In genomic region chr1:24426738-24427468, GRCh38 we compare ENCODE assay signal across 19 cellular contexts. TPM values are rescaled to one million over a fixed set of nuclear protein-coding genes. Genes with fewer than 3 reads are reported as not detected.
DNase-seq lines count a peak whose midpoint lies in the region; ATAC-seq and TF ChIP-seq lines count a peak whose summit lies in the region.
"Had no signal": no experiment of that assay in that cellular context is flagged by ENCODE, and none has a peak within 500 bp of the region (broad histone marks: within the 10 kb centered on the region; RNA-seq: fewer than 3 reads in every experiment).

No MANE protein-coding gene starts in this region.

- dilution Hi-C loops in mammary epithelial cell (cut with HindIII; ENCODE audit: low sequenced_read_pairs): no loop called here

- intact Hi-C loops in mucosa of descending colon (cut with DNase I, micrococcal nuclease) (no loop called here), mammary epithelial cell (cut with micrococcal nuclease) (no loop called here)
- intact Hi-C loops in activated T-helper 2 cell treated with anti-CD3 and anti-CD28 coated beads, Interferon-gamma antibody, Interleukin-2, Interleukin-4, amounts not matched to agents 10 μg/mL and 5 μg/mL and 100 μg/mL, durations not matched to agents 14 hours and 24 hours and 36 hours (cut with micrococcal nuclease): no loop called here

- ATAC-seq in T-helper 17 cell (no peak), mucosa of descending colon (peak; percentile 56), HG03354 (IDR thresholded peaks at IDR 0.05; ENCODE audit: poor library complexity, severe bottlenecking, unreplicated experiment) (no peak)
- ATAC-seq: HepG2, Panc1 had no signal

- in situ Hi-C loops in mammary epithelial cell (cut with MboI; ENCODE audit: low sequenced_read_pairs in 2 of 2): no loop called here

- H3K4me1 ChIP-seq in HEK293 (ENCODE audit: control insufficient read depth, insufficient read depth, low read length): no peaks in the 10 kb centered on the region
- peaks cover 17% of the 10 kb centered on the region for H3K4me1 ChIP-seq in mucosa of descending colon (ENCODE audit: low read depth)
- no peaks in the 10 kb centered on the region for H3K4me1 ChIP-seq in mammary epithelial cell (ENCODE audit: insufficient read depth, low read length)
- H3K4me1 ChIP-seq: BE2C had no signal

- no peaks in the 10 kb centered on the region for H3K9me3 ChIP-seq in HEK293 (ENCODE audit: control insufficient read depth, insufficient read depth, low read depth, low read length)
- H3K9me3 ChIP-seq in T-helper 17 cell (ENCODE audit: control insufficient read depth, low read length, poor library complexity, severe bottlenecking): no peaks in the 10 kb centered on the region
- H3K9me3 ChIP-seq in mucosa of descending colon: no peaks in the 10 kb centered on the region
- H3K9me3 ChIP-seq in mammary epithelial cell (replicated peaks; ENCODE audit: insufficient read depth, low read length): no peaks in the 10 kb centered on the region
- H3K9me3 ChIP-seq: BE2C, MG63 had no signal

- H2AFZ ChIP-seq in mammary epithelial cell (ENCODE audit: low read depth, low read length): no peak overlapping the region

- no peak for DNase-seq in activated naive CD4-positive, alpha-beta T cell treated with anti-CD3 and anti-CD28 coated beads, Interleukin-2, amount 50 U/mL, for 16 hours
- no peak for DNase-seq in T-helper 17 cell
- no peak for DNase-seq in mucosa of descending colon
- no peak for DNase-seq in activated T-helper 2 cell treated with anti-CD3 and anti-CD28 coated beads, Interferon-gamma antibody, Interleukin-2, Interleukin-4, amounts not matched to agents 10 μg/mL and 5 μg/mL and 100 μg/mL, durations not matched to agents 14 hours and 24 hours and 36 hours (ENCODE audit: low spot score)
- DNase-seq in mammary epithelial cell: no peak
- DNase-seq: ACHN; BE2C; CD8-positive, alpha-beta memory T cell; EL; GOT3; MG63; NCI-H774; SHP77 had no signal

- peak overlapping the region; percentile 41 for H3K27ac Mint-ChIP-seq in activated naive CD4-positive, alpha-beta T cell treated with anti-CD3 and anti-CD28 coated beads, Interleukin-2, amount 50 U/mL, for 24 hours
- peak overlapping the region; percentile 83 for H3K27ac Mint-ChIP-seq in T-helper 17 cell
- no peak overlapping the region for H3K27ac Mint-ChIP-seq in activated T-helper 2 cell treated with anti-CD3 and anti-CD28 coated beads, Interferon-gamma antibody, Interleukin-2, Interleukin-4, amounts not matched to agents 10 μg/mL and 5 μg/mL and 100 μg/mL, durations not matched to agents 14 hours and 24 hours and 36 hours

- H3K4me3 Mint-ChIP-seq in activated naive CD4-positive, alpha-beta T cell treated with anti-CD3 and anti-CD28 coated beads, Interleukin-2, amount 50 U/mL, for 24 hours: no peak overlapping the region
- no peak overlapping the region for H3K4me3 Mint-ChIP-seq in T-helper 17 cell
- no peak overlapping the region for H3K4me3 Mint-ChIP-seq in activated T-helper 2 cell treated with anti-CD3 and anti-CD28 coated beads, Interferon-gamma antibody, Interleukin-2, Interleukin-4, amounts not matched to agents 10 μg/mL and 5 μg/mL and 100 μg/mL, durations not matched to agents 14 hours and 24 hours and 36 hours (ENCODE audit: low read depth)
- H3K4me3 Mint-ChIP-seq: CD8-positive, alpha-beta memory T cell had no signal

- H3K4me3 ChIP-seq in HEK293 (ENCODE audit: low read depth, low read length) (no peak overlapping the region), mucosa of descending colon (no peak overlapping the region), mammary epithelial cell (replicated peaks in 1 of 3; ENCODE audit: insufficient read depth in 1 of 3, low read depth in 2 of 3, low read length in 3 of 3) (no peak overlapping the region)
- H3K4me3 ChIP-seq: MG63 had no signal

- TF ChIP-seq CTCF in HEK293 (tag by site-specific recombination; IDR thresholded peaks at IDR 0.05): no peak
- TF ChIP-seq CTCF in mucosa of descending colon (IDR thresholded peaks at IDR 0.05): no peak
- TF ChIP-seq CTCF in mammary epithelial cell (conservative IDR thresholded peaks at IDR 0.05 in 1 of 2, IDR thresholded peaks at IDR 0.05 in 1 of 2; ENCODE audit: extremely low read depth in 1 of 2, insufficient read depth in 1 of 2, low read depth in 1 of 2, low read length in 2 of 2): no peak

- H4K20me1 ChIP-seq in mammary epithelial cell (ENCODE audit: insufficient read depth, low read length): no peaks in the 10 kb centered on the region

- no peak overlapping the region for H3K4me2 ChIP-seq in mammary epithelial cell (ENCODE audit: insufficient read depth, low read depth, low read length)
- H3K4me2 ChIP-seq: KMS-11 had no signal

- no peaks in the 10 kb centered on the region for H3K27me3 Mint-ChIP-seq in activated naive CD4-positive, alpha-beta T cell treated with anti-CD3 and anti-CD28 coated beads, Interleukin-2, amount 50 U/mL, for 24 hours
- no peaks in the 10 kb centered on the region for H3K27me3 Mint-ChIP-seq in T-helper 17 cell
- H3K27me3 Mint-ChIP-seq in activated T-helper 2 cell treated with anti-CD3 and anti-CD28 coated beads, Interferon-gamma antibody, Interleukin-2, Interleukin-4, amounts not matched to agents 10 μg/mL and 5 μg/mL and 100 μg/mL, durations not matched to agents 14 hours and 24 hours and 36 hours (ENCODE audit: low read depth): no peaks in the 10 kb centered on the region
- H3K27me3 Mint-ChIP-seq: CD8-positive, alpha-beta memory T cell had no signal

- no peaks in the 10 kb centered on the region for H3K27me3 ChIP-seq in mammary epithelial cell (ENCODE audit: insufficient read depth, low read length)
- H3K27me3 ChIP-seq: BE2C, MG63 had no signal

- BruUV-seq in mammary epithelial cell (replicated peaks; lab: Mats Ljungman, UMichigan): no TSS peak

- peaks cover 84% of the 10 kb centered on the region for H3K4me1 Mint-ChIP-seq in activated naive CD4-positive, alpha-beta T cell treated with anti-CD3 and anti-CD28 coated beads, Interleukin-2, amount 50 U/mL, for 24 hours
- peaks cover 36% of the 10 kb centered on the region for H3K4me1 Mint-ChIP-seq in T-helper 17 cell
- peaks cover 16% of the 10 kb centered on the region for H3K4me1 Mint-ChIP-seq in activated T-helper 2 cell treated with anti-CD3 and anti-CD28 coated beads, Interferon-gamma antibody, Interleukin-2, Interleukin-4, amounts not matched to agents 10 μg/mL and 5 μg/mL and 100 μg/mL, durations not matched to agents 14 hours and 24 hours and 36 hours (ENCODE audit: low read depth)

- H3K36me3 ChIP-seq in HEK293 (ENCODE audit: control insufficient read depth in 2 of 2, insufficient read depth in 1 of 2, low read length in 2 of 2): peaks cover 0 to 33% of the 10 kb centered on the region in 2 experiments; a peak in 1 of 3 replicates
- no peaks in the 10 kb centered on the region for H3K36me3 ChIP-seq in mucosa of descending colon (ENCODE audit: low read depth)
- H3K36me3 ChIP-seq in mammary epithelial cell (ENCODE audit: insufficient read depth, low read length): peaks cover 8% of the 10 kb centered on the region
- H3K36me3 ChIP-seq: BE2C had no signal

- POLR2A ChIA-PET in HEK293 (lab: Yijun Ruan, JAX): no interaction called here

- peaks cover 21% of the 10 kb centered on the region for H3K36me3 Mint-ChIP-seq in activated naive CD4-positive, alpha-beta T cell treated with anti-CD3 and anti-CD28 coated beads, Interleukin-2, amount 50 U/mL, for 24 hours
- peaks cover 11% of the 10 kb centered on the region for H3K36me3 Mint-ChIP-seq in T-helper 17 cell (ENCODE audit: low read depth)
- H3K36me3 Mint-ChIP-seq in activated T-helper 2 cell treated with anti-CD3 and anti-CD28 coated beads, Interferon-gamma antibody, Interleukin-2, Interleukin-4, amounts not matched to agents 10 μg/mL and 5 μg/mL and 100 μg/mL, durations not matched to agents 14 hours and 24 hours and 36 hours (ENCODE audit: low read depth): peaks cover 40% of the 10 kb centered on the region

- H3K79me2 ChIP-seq in mammary epithelial cell (ENCODE audit: insufficient read depth, low read length): peaks cover 31% of the 10 kb centered on the region

- H3K27ac ChIP-seq in HEK293 (ENCODE audit: extremely low read depth, low read depth, low read length) (no peak overlapping the region), mammary epithelial cell (ENCODE audit: insufficient read depth, low read depth, low read length) (no peak overlapping the region)
- H3K27ac ChIP-seq: KMS-11 had no signal

- H3K9me3 Mint-ChIP-seq in activated naive CD4-positive, alpha-beta T cell treated with anti-CD3 and anti-CD28 coated beads, Interleukin-2, amount 50 U/mL, for 24 hours: no peaks in the 10 kb centered on the region
- H3K9me3 Mint-ChIP-seq in activated T-helper 2 cell treated with anti-CD3 and anti-CD28 coated beads, Interferon-gamma antibody, Interleukin-2, Interleukin-4, amounts not matched to agents 10 μg/mL and 5 μg/mL and 100 μg/mL, durations not matched to agents 14 hours and 24 hours and 36 hours: no peaks in the 10 kb centered on the region
- H3K9me3 Mint-ChIP-seq: CD8-positive, alpha-beta memory T cell had no signal

- CTCF ChIA-PET in HEK293 (lab: Yijun Ruan, JAX): interaction anchor here (0.6 to 2.4 kb wide), 3 partner anchors 11 to 35 kb away, joined by 3 to 15 read pairs (median 5); partner anchors contain the start of genes NIPAL3 and STPG1
- CTCF ChIA-PET in mammary epithelial cell (lab: Charles Lee; ENCODE audit: low non-redundant PET): no interaction called here

- no peak overlapping the region for H3K9ac ChIP-seq in mammary epithelial cell (ENCODE audit: insufficient read depth, low read length)
- H3K9ac ChIP-seq: KMS-11 had no signal

- WGBS in mammary epithelial cell (ENCODE audit: low coverage, missing lambda C conversion rate): 93% methylated on average over 6 of the region's 7 CpGs

TF ChIP-seq in HEK293, 187 proteins besides CTCF, POLR2A, EP300 and RAD21 (continues in another document):
- TF ChIP-seq KLF16 (tag by site-specific recombination; IDR thresholded peaks at IDR 0.05) (no peak), ZBTB48 (tag by site-specific recombination; IDR thresholded peaks at IDR 0.05) (no peak), ZNF626 (tag by site-specific recombination; IDR thresholded peaks at IDR 0.05) (no peak), ZNF791 (tag by site-specific recombination; IDR thresholded peaks at IDR 0.05) (no peak), ZIC2 (tag by site-specific recombination; IDR thresholded peaks at IDR 0.05) (peak; percentile 33; the same call in 1 of the 2 replicates)

RNA-seq across cellular contexts. Expression of gene NIPAL3, which starts 11.3 kb away (rescaled TPM):
- total RNA-seq in T-helper 17 cell (10 to 100 TPM; 32.9 to 41.7 TPM), mucosa of descending colon (10 to 100 TPM; 38.3 to 52.5 (median 40.7) TPM), mammary epithelial cell (100 to 1,000 TPM in 1 of 2 donors, 10 to 100 TPM in 1; 48.9 to 116 TPM)
- 24.6 and 28.6 TPM in 2 replicates for total RNA-seq in activated T-helper 2 cell treated with anti-CD3 and anti-CD28 coated beads, Interferon-gamma antibody, Interleukin-2, Interleukin-4, amounts not matched to agents 10 μg/mL and 5 μg/mL and 100 μg/mL, durations not matched to agents 14 hours and 24 hours and 36 hours
- 51.3 TPM for polyA plus RNA-seq in mammary epithelial cell
- polyA minus RNA-seq in mammary epithelial cell: 50.4 TPM

RNA-seq across cellular contexts. Expression of gene STPG1, which starts 13.3 kb away (rescaled TPM):
- total RNA-seq in T-helper 17 cell (1 to 10 TPM; 2.5 to 3.6 TPM), mucosa of descending colon (10 to 100 TPM; 15.9 to 25.4 (median 17.9) TPM), mammary epithelial cell (10 to 100 TPM; 13.0 to 20.5 TPM)
- total RNA-seq in activated T-helper 2 cell treated with anti-CD3 and anti-CD28 coated beads, Interferon-gamma antibody, Interleukin-2, Interleukin-4, amounts not matched to agents 10 μg/mL and 5 μg/mL and 100 μg/mL, durations not matched to agents 14 hours and 24 hours and 36 hours: 4.9 and 6.0 TPM in 2 replicates
- 11.4 TPM for polyA plus RNA-seq in mammary epithelial cell
- 27.1 TPM for polyA minus RNA-seq in mammary epithelial cell
